Comparison of ENCODE assay signal across 10 cellular contexts in the genomic region with DNA sequence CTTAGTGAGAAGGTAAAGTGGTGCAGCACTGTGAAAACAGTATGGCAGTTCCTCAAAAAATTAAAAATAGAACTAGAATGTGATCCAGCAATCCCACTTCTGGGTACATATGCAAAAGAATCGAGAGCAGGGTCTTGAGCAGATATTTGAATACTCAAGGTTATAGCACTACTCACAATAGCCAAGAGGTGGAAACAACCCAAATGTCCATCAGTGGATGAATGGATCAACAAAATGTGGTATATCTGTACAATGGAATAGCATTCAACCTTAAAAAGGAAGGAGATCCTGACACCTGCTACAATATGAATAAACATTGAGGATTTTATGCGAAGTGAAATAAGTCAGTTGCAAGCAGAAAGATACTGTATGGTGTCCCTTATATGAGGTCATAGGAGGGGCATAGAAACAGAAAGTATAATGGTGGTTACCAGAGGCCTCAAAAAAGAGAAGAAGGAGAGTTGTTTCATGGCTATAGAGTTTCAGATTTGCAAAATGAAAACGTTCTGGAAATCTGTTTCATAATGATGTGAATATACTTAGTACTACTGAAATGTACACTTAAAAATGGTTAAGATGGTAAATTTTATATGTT.
DNase-seq lines count a peak whose midpoint lies in the region; ATAC-seq and TF ChIP-seq lines count a peak whose summit lies in the region.
"Had no signal": no experiment of that assay in that cellular context is flagged by ENCODE, and none has a peak within 500 bp of the region (broad histone marks: within the 10 kb centered on the region; RNA-seq: fewer than 3 reads in every experiment).

No MANE protein-coding gene starts in this region.

- no peaks in the 10 kb centered on the region for H3K36me3 ChIP-seq in gastroesophageal sphincter

- no peak for TF ChIP-seq CTCF in gastroesophageal sphincter (IDR thresholded peaks at IDR 0.05)

- peak overlapping the region; percentile 82 to 89 (median 84) for H3K27ac ChIP-seq in gastroesophageal sphincter

- DNase-seq in NCI-H69 (lab: John Stamatoyannopoulos, UW) (no peak), NCI-H774 (lab: John Stamatoyannopoulos, UW) (no peak), COR-L47 (lab: John Stamatoyannopoulos, UW) (no peak)
- DNase-seq: T-helper 9 cell, trophoblast cell had no signal

- 33 to 51% methylated on average over 3 of the region's 3 CpGs for WGBS in gastroesophageal sphincter (ENCODE audit: low coverage in 1 of 2), 2 donors

- H3K9me3 ChIP-seq in gastroesophageal sphincter, result no peaks in the 10 kb centered on the region

- H3K4me3 ChIP-seq in gastroesophageal sphincter, result no peak overlapping the region

- no peak for TF ChIP-seq EP300 in gastroesophageal sphincter (IDR thresholded peaks at IDR 0.05)

- H3K4me1 ChIP-seq in gastroesophageal sphincter, result peaks cover 10 to 39% (median 23%) of the 10 kb centered on the region in 3 donors

- ATAC-seq in GM18519 (IDR thresholded peaks at IDR 0.05; ENCODE audit: low FRiP score, unreplicated experiment), result peak; percentile 97
- ATAC-seq in GM21515 (IDR thresholded peaks at IDR 0.05; ENCODE audit: unreplicated experiment), result peak; percentile 99
- ATAC-seq in HG03378 (IDR thresholded peaks at IDR 0.05; ENCODE audit: unreplicated experiment), result peak; percentile 97
- ATAC-seq in gastroesophageal sphincter, result no peak
- ATAC-seq in esophagus mucosa, result no peak

- TF ChIP-seq POLR2A in gastroesophageal sphincter (IDR thresholded peaks at IDR 0.05), result no peak

- H3K27me3 ChIP-seq in gastroesophageal sphincter, result no peaks in the 10 kb centered on the region

Comparison
In these comparisons a context has a peak if more than half of its experiments do, and no peak if none do; other contexts are left out.
1. ATAC-seq: peak in GM18519 (single experiment), GM21515 (single experiment) and HG03378 (single experiment); none in gastroesophageal sphincter (single experiment) and esophagus mucosa (single experiment).